In genomic region chr11:120492486-120492885, GRCh38 we compare ENCODE assay signal across 2 cellular contexts.
TF ChIP-seq lines count a peak whose summit lies in the region.

No MANE protein-coding gene starts in this region.

TF ChIP-seq in HepG2, 621 proteins besides CTCF, POLR2A, EP300 and RAD21:
- TF ChIP-seq ZNF121 (CRISPR knock-in tag; IDR thresholded peaks at IDR 0.05) (no peak), ZNF766 (CRISPR knock-in tag; IDR thresholded peaks at IDR 0.05; ENCODE audit: borderline replicate concordance) (no peak), LCORL (IDR thresholded peaks at IDR 0.05) (0 out of 2 replicates have a peak, but pooled peaks have one; percentile 10), LCORL (CRISPR knock-in tag; IDR thresholded peaks at IDR 0.05) (no peak)

TF ChIP-seq in GM12878, 131 proteins besides CTCF, POLR2A, EP300 and RAD21:
- no peak for TF ChIP-seq CREM (IDR thresholded peaks at IDR 0.05; ENCODE audit: low read depth)
- TF ChIP-seq SRF (IDR thresholded peaks at IDR 0.05; ENCODE audit: low read depth in 2 of 2, low read length in 2 of 2): no peak
- no peak for TF ChIP-seq BHLHE40 (IDR thresholded peaks at IDR 0.05; ENCODE audit: borderline replicate concordance in 1 of 2, low read depth in 2 of 2, low read length in 1 of 2)
- TF ChIP-seq ZNF274 (IDR thresholded peaks at IDR 0.05; ENCODE audit: insufficient read depth, insufficient read length): no peak
- no peak for TF ChIP-seq ZNF217 (IDR thresholded peaks at IDR 0.05)
- no peak for TF ChIP-seq E4F1 (IDR thresholded peaks at IDR 0.05; ENCODE audit: borderline replicate concordance, partially characterized antibody)
- peak; percentile 75 for TF ChIP-seq ZNF384 (IDR thresholded peaks at IDR 0.05; ENCODE audit: borderline replicate concordance, low read depth, low read length)
TF ChIP-seq in GM12878: peak in this region for 1.
